8 cellular contexts compared by ENCODE assay signal in the genomic region with DNA sequence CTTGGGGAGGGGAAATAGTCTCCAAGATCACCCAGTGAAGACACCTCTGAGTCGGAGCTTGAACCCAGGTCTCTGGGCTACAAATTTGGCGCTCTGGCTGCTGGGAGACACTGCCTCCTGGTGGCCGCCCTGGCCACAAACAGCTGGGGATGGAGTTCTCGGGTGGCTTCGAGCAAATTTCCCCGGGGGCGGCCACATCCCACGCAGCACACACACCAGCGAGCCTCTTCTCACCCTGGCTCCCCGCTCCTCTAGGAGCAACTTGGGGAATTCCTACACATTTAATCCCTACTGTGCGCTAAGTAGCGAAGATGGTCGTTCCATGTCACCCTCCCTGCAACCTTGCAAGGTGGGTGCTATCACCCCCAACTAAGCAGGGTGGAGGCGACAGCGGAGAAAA.
A peak's percentile ranks its signal among the peaks of the same experiment; 100 is the strongest.
DNase-seq lines count a peak whose midpoint lies in the region; ATAC-seq, FAIRE-seq and TF ChIP-seq lines count a peak whose summit lies in the region.

No MANE protein-coding gene starts in this region.

- no peaks in the 10 kb centered on the region for H3K79me2 ChIP-seq in K562 (ENCODE audit: control insufficient read depth, insufficient read depth, low read length)

- no peaks in the 10 kb centered on the region for H4K20me1 ChIP-seq in K562 (replicated peaks; ENCODE audit: control insufficient read depth, insufficient read depth, low read length)

- no TSS peak for BruUV-seq in K562 (replicated peaks; lab: Mats Ljungman, UMichigan)

- peak; percentile 62 to 82 for TF ChIP-seq RAD21 in K562 (CRISPR knock-in tag; conservative IDR thresholded peaks at IDR 0.05 in 1 of 2, IDR thresholded peaks at IDR 0.05 in 1 of 2)

- peaks cover 2% of the 10 kb centered on the region for H3K9me1 ChIP-seq in K562 (ENCODE audit: control insufficient read depth, insufficient read depth, low read length)

- no peak overlapping the region for H3K27ac Mint-ChIP-seq in CD4-positive, alpha-beta memory T cell
- H3K27ac Mint-ChIP-seq in neural crest cell (ENCODE audit: unreplicated experiment) = no peak overlapping the region

- in situ Hi-C loops in K562 (cut with MboI) = no loop called here

- H3K27me3 ChIP-seq in CD4-positive, alpha-beta memory T cell (ENCODE audit: insufficient read depth, low read length) = peaks cover 4% of the 10 kb centered on the region
- H3K27me3 ChIP-seq in K562 (ENCODE audit: control insufficient read depth in 2 of 2, insufficient read depth in 2 of 2, low read length in 2 of 2) = no peaks in the 10 kb centered on the region; a peak in 1 of 5 replicates

- peaks cover 14% of the 10 kb centered on the region for H3K4me1 ChIP-seq in CD4-positive, alpha-beta memory T cell (ENCODE audit: insufficient read depth, low read length)
- peaks cover 9 to 26% of the 10 kb centered on the region in 2 experiments; a peak in 4 of 5 replicates for H3K4me1 ChIP-seq in K562 (replicated peaks in 1 of 2; ENCODE audit: control insufficient read depth in 2 of 2, insufficient read depth in 2 of 2, low read length in 2 of 2)

- TF ChIP-seq POLR2A in NB4 (IDR thresholded peaks at IDR 0.05; ENCODE audit: extremely low read depth, insufficient read length) (no peak), K562 (conservative IDR thresholded peaks at IDR 0.05) (no peak)

- no peak overlapping the region for H3K4me2 ChIP-seq in K562 (ENCODE audit: insufficient read depth, low read length)

- DNase-seq in CD4-positive, alpha-beta memory T cell = peak in 3 of 5 donors; percentile 30 to 33 (median 31)
- DNase-seq in NB4 (ENCODE audit: low read depth) (peak; percentile 47), K562 (ENCODE audit: extremely low read depth in 1 of 4, low spot score in 3 of 4) (peak; percentile 41 to 64 (median 50)), neural crest cell (ENCODE audit: low read depth, low spot score) (no peak), RPMI8226 (no peak), GDM1 (lab: John Stamatoyannopoulos, UW) (no peak)
- no peak for DNase-seq in effector CD8-positive, alpha-beta T cell (lab: John Stamatoyannopoulos, UW)

- peaks cover 7 to 15% of the 10 kb centered on the region in 2 donors for H3K27me3 Mint-ChIP-seq in CD4-positive, alpha-beta memory T cell
- H3K27me3 Mint-ChIP-seq in neural crest cell (ENCODE audit: low read depth) = no peaks in the 10 kb centered on the region

- no peak for TF ChIP-seq EP300 in K562 (IDR thresholded peaks at IDR 0.05; ENCODE audit: low read length)

- no peak overlapping the region for H3K27ac ChIP-seq in CD4-positive, alpha-beta memory T cell (ENCODE audit: low read depth, low read length)
- H3K27ac ChIP-seq in K562 (ENCODE audit: extremely low read depth, low read depth, low read length) = no peak overlapping the region

- H3K4me3 ChIP-seq in CD4-positive, alpha-beta memory T cell (ENCODE audit: low read length in 2 of 2) = no peak overlapping the region
- H3K4me3 ChIP-seq in NB4 (ENCODE audit: low read depth, low read length) = no peak overlapping the region
- H3K4me3 ChIP-seq in K562 = no peak overlapping the region

- H3K9me3 Mint-ChIP-seq in CD4-positive, alpha-beta memory T cell = no peaks in the 10 kb centered on the region
- H3K9me3 Mint-ChIP-seq in neural crest cell = no peaks in the 10 kb centered on the region

- peak overlapping the region in 4 of 8 donors; percentile 20 to 63 (median 32) for H3K4me3 Mint-ChIP-seq in CD4-positive, alpha-beta memory T cell
- no peak overlapping the region for H3K4me3 Mint-ChIP-seq in neural crest cell

- POLR2A ChIA-PET in CD4-positive, alpha-beta memory T cell (lab: Charles Lee; ENCODE audit: partially characterized antibody) = no interaction called here
- POLR2A ChIA-PET in K562 (lab: Yijun Ruan, JAX) = interaction anchor here (0.6 to 0.9 kb wide), 2 partner anchors 271 to 1214 kb away, joined by 3 to 4 read pairs; no protein-coding TSS in a partner anchor

- no peaks in the 10 kb centered on the region for H3K9me3 ChIP-seq in CD4-positive, alpha-beta memory T cell (ENCODE audit: control insufficient read depth in 1 of 2, low read length in 2 of 2)
- H3K9me3 ChIP-seq in K562 (replicated peaks; ENCODE audit: control insufficient read depth, insufficient read depth, low read depth, low read length) = no peaks in the 10 kb centered on the region

- no peak overlapping the region for H3K9ac ChIP-seq in K562 (ENCODE audit: insufficient read depth in 1 of 2, low read depth in 2 of 2, low read length in 2 of 2)

- ATAC-seq in K562 = peak; percentile 62
- no peak for ATAC-seq in GM18867 (IDR thresholded peaks at IDR 0.05; ENCODE audit: unreplicated experiment)

- WGBS in K562 (ENCODE audit: insufficient coverage, low coverage, missing lambda C conversion rate) = 23% methylated on average over 15 of the region's 15 CpGs

- intact Hi-C loops in CD4-positive, alpha-beta memory T cell (cut with micrococcal nuclease) = no loop called here
- intact Hi-C loops in K562 (cut with micrococcal nuclease) = no loop called here

- peak; percentile 61 for TF ChIP-seq CTCF in NB4 (IDR thresholded peaks at IDR 0.05; ENCODE audit: low read depth, low read length)
- peak; percentile 77 to 82 (median 77) for TF ChIP-seq CTCF in K562 (IDR thresholded peaks at IDR 0.05 in 2 of 3, conservative IDR thresholded peaks at IDR 0.05 in 1 of 3; ENCODE audit: insufficient read depth in 2 of 3, low read depth in 1 of 3, low read length in 3 of 3)
- peak; percentile 63 for TF ChIP-seq CTCF in neural crest cell (conservative IDR thresholded peaks at IDR 0.05)

- H3K36me3 Mint-ChIP-seq in CD4-positive, alpha-beta memory T cell = no peaks in the 10 kb centered on the region
- no peaks in the 10 kb centered on the region for H3K36me3 Mint-ChIP-seq in neural crest cell (ENCODE audit: low read depth)

- CTCF ChIA-PET in CD4-positive, alpha-beta memory T cell (lab: Charles Lee; ENCODE audit: partially characterized antibody) = interaction anchor here (0.8 to 10.1 kb wide), 18 partner anchors 9 to 276 kb away, joined by 3 to 185 read pairs (median 5); a partner anchor contains a TSS
- CTCF ChIA-PET in K562 (lab: Yijun Ruan, JAX; ENCODE audit: low intra/inter-chr PET ratio) = interaction anchor here (1.3 to 4.5 kb wide), 2 partner anchors 236 to 269 kb away, joined by 5 to 28 read pairs; no protein-coding TSS in a partner anchor

- no peak overlapping the region for H2AFZ ChIP-seq in K562 (ENCODE audit: low read depth, low read length)

- FAIRE-seq in K562 (lab: Jason Lieb, UNC) = peak; percentile 52

- H3K36me3 ChIP-seq in CD4-positive, alpha-beta memory T cell (ENCODE audit: insufficient read depth, low read length) = no peaks in the 10 kb centered on the region
- no peaks in the 10 kb centered on the region for H3K36me3 ChIP-seq in K562 (ENCODE audit: control insufficient read depth, insufficient read depth, low read length)

- H3K4me1 Mint-ChIP-seq in CD4-positive, alpha-beta memory T cell = peaks cover 0 to 11% (median 4%) of the 10 kb centered on the region in 4 donors
- H3K4me1 Mint-ChIP-seq in neural crest cell = peaks cover 4% of the 10 kb centered on the region

TF ChIP-seq in K562, 482 proteins besides CTCF, POLR2A, EP300 and RAD21 (continues in another document):
- TF ChIP-seq, protein P1, sequence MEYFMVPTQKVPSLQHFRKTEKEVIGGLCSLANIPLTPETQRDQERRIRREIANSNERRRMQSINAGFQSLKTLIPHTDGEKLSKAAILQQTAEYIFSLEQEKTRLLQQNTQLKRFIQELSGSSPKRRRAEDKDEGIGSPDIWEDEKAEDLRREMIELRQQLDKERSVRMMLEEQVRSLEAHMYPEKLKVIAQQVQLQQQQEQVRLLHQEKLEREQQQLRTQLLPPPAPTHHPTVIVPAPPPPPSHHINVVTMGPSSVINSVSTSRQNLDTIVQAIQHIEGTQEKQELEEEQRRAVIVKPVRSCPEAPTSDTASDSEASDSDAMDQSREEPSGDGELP (CRISPR knock-in tag; IDR thresholded peaks at IDR 0.05; ENCODE audit: borderline replicate concordance) = peak; percentile 80
- TF ChIP-seq EGR1 (conservative IDR thresholded peaks at IDR 0.05) (peak; percentile 69), STAG1 (CRISPR knock-in tag; IDR thresholded peaks at IDR 0.05; ENCODE audit: borderline replicate concordance) (peak; percentile 25; the same call in 1 of the 2 replicates)
- TF ChIP-seq, protein P2, sequence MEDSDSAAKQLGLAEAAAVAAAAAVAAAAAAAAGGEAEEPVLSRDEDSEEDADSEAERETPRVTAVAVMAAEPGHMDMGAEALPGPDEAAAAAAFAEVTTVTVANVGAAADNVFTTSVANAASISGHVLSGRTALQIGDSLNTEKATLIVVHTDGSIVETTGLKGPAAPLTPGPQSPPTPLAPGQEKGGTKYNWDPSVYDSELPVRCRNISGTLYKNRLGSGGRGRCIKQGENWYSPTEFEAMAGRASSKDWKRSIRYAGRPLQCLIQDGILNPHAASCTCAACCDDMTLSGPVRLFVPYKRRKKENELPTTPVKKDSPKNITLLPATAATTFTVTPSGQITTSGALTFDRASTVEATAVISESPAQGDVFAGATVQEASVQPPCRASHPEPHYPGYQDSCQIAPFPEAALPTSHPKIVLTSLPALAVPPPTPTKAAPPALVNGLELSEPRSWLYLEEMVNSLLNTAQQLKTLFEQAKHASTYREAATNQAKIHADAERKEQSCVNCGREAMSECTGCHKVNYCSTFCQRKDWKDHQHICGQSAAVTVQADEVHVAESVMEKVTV (CRISPR knock-in tag; IDR thresholded peaks at IDR 0.05) = peak; percentile 48
- TF ChIP-seq, protein P3, sequence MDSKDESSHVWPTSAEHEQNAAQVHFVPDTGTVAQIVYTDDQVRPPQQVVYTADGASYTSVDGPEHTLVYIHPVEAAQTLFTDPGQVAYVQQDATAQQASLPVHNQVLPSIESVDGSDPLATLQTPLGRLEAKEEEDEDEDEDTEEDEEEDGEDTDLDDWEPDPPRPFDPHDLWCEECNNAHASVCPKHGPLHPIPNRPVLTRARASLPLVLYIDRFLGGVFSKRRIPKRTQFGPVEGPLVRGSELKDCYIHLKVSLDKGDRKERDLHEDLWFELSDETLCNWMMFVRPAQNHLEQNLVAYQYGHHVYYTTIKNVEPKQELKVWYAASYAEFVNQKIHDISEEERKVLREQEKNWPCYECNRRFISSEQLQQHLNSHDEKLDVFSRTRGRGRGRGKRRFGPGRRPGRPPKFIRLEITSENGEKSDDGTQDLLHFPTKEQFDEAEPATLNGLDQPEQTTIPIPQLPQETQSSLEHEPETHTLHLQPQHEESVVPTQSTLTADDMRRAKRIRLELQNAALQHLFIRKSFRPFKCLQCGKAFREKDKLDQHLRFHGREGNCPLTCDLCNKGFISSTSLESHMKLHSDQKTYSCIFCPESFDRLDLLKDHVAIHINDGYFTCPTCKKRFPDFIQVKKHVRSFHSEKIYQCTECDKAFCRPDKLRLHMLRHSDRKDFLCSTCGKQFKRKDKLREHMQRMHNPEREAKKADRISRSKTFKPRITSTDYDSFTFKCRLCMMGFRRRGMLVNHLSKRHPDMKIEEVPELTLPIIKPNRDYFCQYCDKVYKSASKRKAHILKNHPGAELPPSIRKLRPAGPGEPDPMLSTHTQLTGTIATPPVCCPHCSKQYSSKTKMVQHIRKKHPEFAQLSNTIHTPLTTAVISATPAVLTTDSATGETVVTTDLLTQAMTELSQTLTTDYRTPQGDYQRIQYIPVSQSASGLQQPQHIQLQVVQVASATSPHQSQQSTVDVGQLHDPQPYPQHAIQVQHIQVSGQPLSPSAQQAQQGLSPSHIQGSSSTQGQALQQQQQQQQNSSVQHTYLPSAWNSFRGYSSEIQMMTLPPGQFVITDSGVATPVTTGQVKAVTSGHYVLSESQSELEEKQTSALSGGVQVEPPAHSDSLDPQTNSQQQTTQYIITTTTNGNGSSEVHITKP (IDR thresholded peaks at IDR 0.05; ENCODE audit: partially characterized antibody) = peak; percentile 66

Comparison
In these comparisons a context has a peak if more than half of its experiments do, and no peak if none do; other contexts are left out.
1. DNase-seq: peak in CD4-positive, alpha-beta memory T cell (3 of 5), NB4 (single experiment) and K562 (4 of 4); none in neural crest cell (single experiment), effector CD8-positive, alpha-beta T cell (single experiment), RPMI8226 (single experiment) and GDM1 (single experiment).
2. Peak in every context shown above with its lines, with median percentiles within 50 percentile points of each other: CTCF ChIP-seq.